In genomic region chr6:138539882-138540281, GRCh38 we compare ENCODE assay signal across 19 cellular contexts. TPM values are rescaled to one million over a fixed set of nuclear protein-coding genes. Genes with fewer than 3 reads are reported as not detected.
DNase-seq lines count a peak whose midpoint lies in the region; ATAC-seq and TF ChIP-seq lines count a peak whose summit lies in the region.
"Had no signal": no experiment of that assay in that cellular context is flagged by ENCODE, and none has a peak within 500 bp of the region (broad histone marks: within the 10 kb centered on the region; RNA-seq: fewer than 3 reads in every experiment).

No MANE protein-coding gene starts in this region.

- no peak for TF ChIP-seq CTCF in AG04450 (IDR thresholded peaks at IDR 0.05; ENCODE audit: low read depth, low read length)
- TF ChIP-seq CTCF in HFFc6 (IDR thresholded peaks at IDR 0.05) = no peak
- TF ChIP-seq CTCF in chondrocyte (IDR thresholded peaks at IDR 0.05) = no peak
- TF ChIP-seq CTCF in mesothelial cell of epicardium (IDR thresholded peaks at IDR 0.05; ENCODE audit: unreplicated experiment) = no peak

- no peak overlapping the region for H3K4me3 ChIP-seq in AG04450 (ENCODE audit: low read depth, low read length)
- H3K4me3 ChIP-seq: SK-N-MC, stomach had no signal

- POLR2A ChIA-PET in AG04450 (lab: Yijun Ruan, JAX) = interaction anchor here (1.8 to 1.9 kb wide), 2 partner anchors 31 to 33 kb away, joined by 5 to 7 read pairs; no protein-coding TSS in a partner anchor

- no peaks in the 10 kb centered on the region for H3K27me3 ChIP-seq in AG04450 (ENCODE audit: control insufficient read depth, insufficient read depth, low read length)
- H3K27me3 ChIP-seq: stomach had no signal

- H3K36me3 Mint-ChIP-seq in HFFc6 (ENCODE audit: low read depth) = peaks cover 4% of the 10 kb centered on the region
- no peaks in the 10 kb centered on the region for H3K36me3 Mint-ChIP-seq in chondrocyte (ENCODE audit: low read depth)
- H3K36me3 Mint-ChIP-seq in mesothelial cell of epicardium = no peaks in the 10 kb centered on the region

- H3K4me1 Mint-ChIP-seq in HFFc6 (ENCODE audit: low read depth) = peaks cover 80% of the 10 kb centered on the region
- peaks cover 90% of the 10 kb centered on the region for H3K4me1 Mint-ChIP-seq in chondrocyte (ENCODE audit: low read depth)
- peaks cover 82% of the 10 kb centered on the region for H3K4me1 Mint-ChIP-seq in mesothelial cell of epicardium
- H3K4me1 Mint-ChIP-seq: activated CD4-positive, alpha-beta T cell treated with anti-CD3 and anti-CD28 coated beads, Interleukin-2, amount 10 ng/mL, durations not matched to agents 7 days and 5 days had no signal

- no peaks in the 10 kb centered on the region for H3K9me3 ChIP-seq in AG04450 (ENCODE audit: control insufficient read depth, insufficient read depth, low read length)
- H3K9me3 ChIP-seq: stomach had no signal

- peaks cover 7% of the 10 kb centered on the region; the same call in 1 of the 2 replicates for H3K9me3 Mint-ChIP-seq in HFFc6
- no peaks in the 10 kb centered on the region for H3K9me3 Mint-ChIP-seq in chondrocyte (ENCODE audit: low read depth)
- no peaks in the 10 kb centered on the region for H3K9me3 Mint-ChIP-seq in mesothelial cell of epicardium
- H3K9me3 Mint-ChIP-seq: activated CD4-positive, alpha-beta T cell treated with anti-CD3 and anti-CD28 coated beads, Interleukin-2, amount 10 ng/mL, durations not matched to agents 7 days and 5 days; activated naive CD4-positive, alpha-beta T cell treated with anti-CD3 and anti-CD28 coated beads for 36 hours; activated T-cell treated with anti-CD3 and anti-CD28 coated beads, Interleukin-2, amount 50 U/mL, for 72 hours; CD4-positive, alpha-beta T cell; dendritic cell treated with granulocyte-macrophage colony-stimulating factor and Interleukin-4, amounts not matched to agents 40 ng/mL and 50 ng/mL, for 4 days had no signal

- DNase-seq in AG04450 (ENCODE audit: low read depth, low spot score) (no peak), HFFc6 (no peak), chondrocyte (ENCODE audit: low spot score) (no peak), mesothelial cell of epicardium (ENCODE audit: low spot score in 2 of 2, unreplicated experiment in 2 of 2) (no peak), NCI-H1417 (lab: John Stamatoyannopoulos, UW) (no peak), SKM-1 treated with dmso at 0.1 percent for 144 hours (lab: John Stamatoyannopoulos, UW; ENCODE audit: unreplicated experiment) (no peak), pons (ENCODE audit: low spot score) (no peak)
- DNase-seq: activated CD4-positive, alpha-beta T cell treated with anti-CD3 and anti-CD28 coated beads, Interleukin-2, amount 10 ng/mL, durations not matched to agents 7 days and 5 days; activated naive CD4-positive, alpha-beta T cell treated with anti-CD3 and anti-CD28 coated beads for 36 hours; activated T-cell treated with anti-CD3 and anti-CD28 coated beads, Interleukin-2, amount 50 U/mL, for 72 hours; amygdala; caudate nucleus; CD4-positive, alpha-beta T cell; NCI-H1436 treated with DMSO at 0.1 percent for 48 hours; stomach had no signal

- H3K4me3 Mint-ChIP-seq in HFFc6 = peak overlapping the region; percentile 81; the same call in 1 of the 2 replicates
- H3K4me3 Mint-ChIP-seq in chondrocyte (ENCODE audit: unreplicated experiment) = no peak overlapping the region
- H3K4me3 Mint-ChIP-seq in mesothelial cell of epicardium = no peak overlapping the region
- H3K4me3 Mint-ChIP-seq: activated CD4-positive, alpha-beta T cell treated with anti-CD3 and anti-CD28 coated beads, Interleukin-2, amount 10 ng/mL, durations not matched to agents 7 days and 5 days; activated naive CD4-positive, alpha-beta T cell treated with anti-CD3 and anti-CD28 coated beads for 36 hours; activated T-cell treated with anti-CD3 and anti-CD28 coated beads, Interleukin-2, amount 50 U/mL, for 72 hours; CD4-positive, alpha-beta T cell; dendritic cell treated with granulocyte-macrophage colony-stimulating factor and Interleukin-4, amounts not matched to agents 40 ng/mL and 50 ng/mL, for 4 days had no signal

- ATAC-seq in HG03196 (IDR thresholded peaks at IDR 0.05; ENCODE audit: unreplicated experiment) = no peak
- ATAC-seq: activated T-cell treated with anti-CD3 and anti-CD28 coated beads, Interleukin-2, amount 50 U/mL, for 72 hours had no signal

- H3K27me3 Mint-ChIP-seq in HFFc6 (ENCODE audit: insufficient read depth) (no peaks in the 10 kb centered on the region; the same call in 1 of the 2 replicates), chondrocyte (ENCODE audit: low read depth) (no peaks in the 10 kb centered on the region), mesothelial cell of epicardium (ENCODE audit: low read depth) (no peaks in the 10 kb centered on the region)
- H3K27me3 Mint-ChIP-seq: dendritic cell treated with granulocyte-macrophage colony-stimulating factor and Interleukin-4, amounts not matched to agents 40 ng/mL and 50 ng/mL, for 4 days had no signal

- H3K27ac ChIP-seq in AG04450 (ENCODE audit: low read depth, low read length) = peak overlapping the region; percentile 69
- H3K27ac ChIP-seq: SK-N-MC, VCaP had no signal

- peak overlapping the region; percentile 99 for H3K27ac Mint-ChIP-seq in HFFc6
- H3K27ac Mint-ChIP-seq in chondrocyte (ENCODE audit: unreplicated experiment) = peak overlapping the region; percentile 96
- H3K27ac Mint-ChIP-seq in mesothelial cell of epicardium = peak overlapping the region; percentile 97
- H3K27ac Mint-ChIP-seq: activated CD4-positive, alpha-beta T cell treated with anti-CD3 and anti-CD28 coated beads, Interleukin-2, amount 10 ng/mL, durations not matched to agents 7 days and 5 days; activated naive CD4-positive, alpha-beta T cell treated with anti-CD3 and anti-CD28 coated beads for 36 hours; activated T-cell treated with anti-CD3 and anti-CD28 coated beads, Interleukin-2, amount 50 U/mL, for 72 hours; CD4-positive, alpha-beta T cell; dendritic cell treated with granulocyte-macrophage colony-stimulating factor and Interleukin-4, amounts not matched to agents 40 ng/mL and 50 ng/mL, for 4 days had no signal

- CTCF ChIA-PET in AG04450 (lab: Charles Lee) = interaction anchor here (2.3 kb wide), 1 partner anchor 19 kb away, joined by 9 read pairs; no protein-coding TSS in a partner anchor

RNA-seq across cellular contexts. Expression of gene NHSL1, which starts 40.6 kb away (rescaled TPM):
- 10.2 and 10.5 TPM in 2 replicates for polyA plus RNA-seq in AG04450 (2011; rRNA removed)
- polyA minus RNA-seq in AG04450 (2011; rRNA and poly(A)+ RNA removed) = 58.7 and 81.5 TPM in 2 replicates
- total RNA-seq in HFFc6 (2021; fragmentation: NEBNext Ultra II Directional; extraction: Animal tissue kit (Norgen Biotek cat#: 25700)) = 10 to 100 TPM in 3 of 6 experiments, 1 to 10 TPM in 3; 4.4 to 12.3 (median 10.1) TPM
- total RNA-seq in chondrocyte = 17.2 to 23.7 TPM (median 23.4 TPM) in 3 replicates
- total RNA-seq in mesothelial cell of epicardium = 66.1 to 73.6 TPM (median 68.0 TPM) in 3 replicates
